In the genomic region with DNA sequence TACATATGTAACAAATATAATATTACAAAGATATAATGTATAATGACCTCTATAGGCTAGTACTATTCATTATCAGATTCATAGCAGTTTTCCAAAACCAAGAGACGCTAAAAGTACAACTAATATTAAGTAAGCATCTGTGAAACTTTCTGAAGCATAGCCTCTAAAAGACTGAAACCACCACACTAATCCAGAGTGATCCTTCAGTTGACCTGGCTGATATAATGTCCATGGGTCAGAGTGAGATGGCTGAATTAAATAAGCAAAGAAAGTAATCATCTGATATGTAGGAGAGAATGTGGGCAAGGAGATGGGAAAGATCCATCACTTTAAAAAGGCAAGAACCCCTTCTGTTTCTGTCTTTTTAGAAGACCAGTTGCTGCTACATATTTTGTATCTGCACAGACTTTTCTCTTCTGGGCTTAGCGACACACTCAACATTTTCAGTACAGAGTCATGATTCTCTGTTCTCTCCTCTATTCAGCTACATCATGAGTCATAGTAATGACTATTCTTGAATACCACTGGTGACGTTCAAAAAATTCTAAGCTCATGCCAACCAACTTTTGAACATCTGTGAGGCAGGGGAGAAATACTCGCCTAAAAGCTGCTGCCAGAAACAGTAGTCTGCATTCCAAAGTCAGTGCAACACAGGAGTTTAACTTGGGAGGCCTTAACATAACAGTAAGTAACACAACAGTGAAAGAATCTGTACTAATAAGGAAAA, we compare ENCODE assay signal across 10 cellular contexts.
DNase-seq lines count a peak whose midpoint lies in the region; ATAC-seq, FAIRE-seq and TF ChIP-seq lines count a peak whose summit lies in the region.
"Had no signal": no experiment of that assay in that cellular context is flagged by ENCODE, and none has a peak within 500 bp of the region (broad histone marks: within the 10 kb centered on the region; RNA-seq: fewer than 3 reads in every experiment).

No MANE protein-coding gene starts in this region.

- H3K27ac ChIP-seq in ACC112 (ENCODE audit: low read depth, low read length): peak overlapping the region; percentile 94

- H3K27me3 ChIP-seq in ACC112 (ENCODE audit: insufficient read depth, low read length): no peaks in the 10 kb centered on the region
- no peaks in the 10 kb centered on the region for H3K27me3 ChIP-seq in bronchial epithelial cell (ENCODE audit: control insufficient read depth, insufficient read depth, low read length)
- H3K27me3 ChIP-seq in kidney epithelial cell (ENCODE audit: control insufficient read depth, insufficient read depth, low read length): no peaks in the 10 kb centered on the region

- H3K36me3 ChIP-seq in ACC112 (ENCODE audit: insufficient read depth, low read length) (no peaks in the 10 kb centered on the region), bronchial epithelial cell (ENCODE audit: control insufficient read depth, insufficient read depth, low read length) (no peaks in the 10 kb centered on the region), kidney epithelial cell (ENCODE audit: control insufficient read depth, insufficient read depth, low read length) (no peaks in the 10 kb centered on the region)

- TF ChIP-seq CTCF in bronchial epithelial cell (IDR thresholded peaks at IDR 0.05; ENCODE audit: insufficient read depth, low read length, severe bottlenecking): no peak
- TF ChIP-seq CTCF in kidney epithelial cell (IDR thresholded peaks at IDR 0.05; ENCODE audit: insufficient read depth, low read length, poor library complexity, severe bottlenecking): no peak

- H2AFZ ChIP-seq in ACC112 (ENCODE audit: low read length, unreplicated experiment): peak overlapping the region; percentile 54

- H3K4me3 ChIP-seq in ACC112 (ENCODE audit: low read depth, low read length) (peak overlapping the region; percentile 63), bronchial epithelial cell (ENCODE audit: low read depth, low read length) (no peak overlapping the region), kidney epithelial cell (ENCODE audit: low read depth, low read length) (no peak overlapping the region)

- DNase-seq in HTR-8/SVneo (ENCODE audit: insufficient read length, low spot score): peak; percentile 53
- peak; percentile 84 for DNase-seq in bronchial epithelial cell (ENCODE audit: low read depth)
- DNase-seq in kidney epithelial cell (ENCODE audit: low read depth): peak; percentile 80
- no peak for DNase-seq in NCI-H128 (lab: John Stamatoyannopoulos, UW; ENCODE audit: unreplicated experiment)
- DNase-seq in islet precursor cell: no peak
- no peak for DNase-seq in NCI-H2171 (lab: John Stamatoyannopoulos, UW)
- DNase-seq: C1 segment of cervical spinal cord had no signal

- peaks cover 22% of the 10 kb centered on the region for H3K79me2 ChIP-seq in ACC112 (ENCODE audit: control insufficient read depth, insufficient read depth, low read length, unreplicated experiment)

- no peak for ATAC-seq in HG03135 (IDR thresholded peaks at IDR 0.05; ENCODE audit: unreplicated experiment)
- ATAC-seq: left lobe of liver had no signal

- FAIRE-seq in HTR-8/SVneo (lab: Jason Lieb, UNC) (no peak), bronchial epithelial cell (lab: Jason Lieb, UNC) (no peak)

- peaks cover 26% of the 10 kb centered on the region for H3K4me1 ChIP-seq in ACC112 (ENCODE audit: control insufficient read depth, insufficient read depth, low read length, unreplicated experiment)

Comparison
In these comparisons a context has a peak if more than half of its experiments do, and no peak if none do; other contexts are left out.
1. DNase-seq: peak in HTR-8/SVneo (single experiment), bronchial epithelial cell (single experiment) and kidney epithelial cell (single experiment); none in NCI-H128 (single experiment), islet precursor cell (single experiment) and NCI-H2171 (single experiment).